In the genomic region with DNA sequence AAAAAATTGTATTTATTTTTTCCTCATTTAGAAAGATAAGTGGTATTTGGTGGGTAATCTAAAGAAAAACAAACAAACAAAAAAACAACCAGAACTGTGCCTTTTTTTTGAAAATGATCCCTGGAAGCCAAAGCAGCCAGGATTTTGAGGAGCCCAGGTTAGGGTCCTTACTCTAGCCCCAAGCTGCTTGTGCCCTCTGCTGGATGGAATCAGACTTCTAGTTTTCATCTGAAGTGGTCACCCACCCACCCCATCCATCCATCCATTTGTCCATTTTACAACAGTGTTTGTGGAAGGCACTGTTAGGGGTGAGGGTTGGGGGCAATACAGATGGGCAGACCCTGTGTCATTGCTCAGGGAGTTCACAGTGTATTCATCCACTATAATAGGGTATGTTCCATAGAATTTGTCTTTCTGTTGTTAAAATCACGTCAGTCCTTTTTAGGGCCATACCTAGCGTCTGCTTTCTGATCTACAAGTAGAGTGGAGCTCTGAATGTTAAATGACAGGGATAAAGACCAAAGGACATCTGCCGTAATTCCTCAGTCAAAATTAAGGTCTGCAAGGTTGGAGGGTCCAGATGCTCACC, we compare ENCODE assay signal across 8 cellular contexts. TPM values are rescaled to one million over a fixed set of nuclear protein-coding genes. Genes with fewer than 3 reads are reported as not detected.
DNase-seq lines count a peak whose midpoint lies in the region; ATAC-seq and TF ChIP-seq lines count a peak whose summit lies in the region.

No MANE protein-coding gene starts in this region.

- H3K27me3 ChIP-seq in SU-DHL-6 (ENCODE audit: low read length): no peaks in the 10 kb centered on the region
- no peaks in the 10 kb centered on the region for H3K27me3 ChIP-seq in foreskin keratinocyte
- no peaks in the 10 kb centered on the region for H3K27me3 ChIP-seq in tibial nerve

- intact Hi-C loops in activated CD4-positive, alpha-beta T cell treated with anti-CD3 and anti-CD28 coated beads for 36 hours (cut with DNase I, micrococcal nuclease): loop anchor here (1.0 to 5.0 kb wide), 6 partner anchors 70 to 1582 kb away; partner anchors contain the start of genes CC2D1B (in 1 of the 2), CZIB (in 1 of the 2) and LRP8 (in 1 of the 2)

- H3K27ac ChIP-seq in SU-DHL-6 (ENCODE audit: low read depth, low read length): no peak overlapping the region
- H3K27ac ChIP-seq in foreskin keratinocyte: no peak overlapping the region
- peak overlapping the region in 1 of 4 donors; percentile 96 for H3K27ac ChIP-seq in tibial nerve

- H3K4me2 ChIP-seq in SU-DHL-6 (ENCODE audit: low read depth, low read length, poor library complexity, severe bottlenecking): no peak overlapping the region

- no peaks in the 10 kb centered on the region for H3K9me3 Mint-ChIP-seq in activated CD4-positive, alpha-beta T cell treated with anti-CD3 and anti-CD28 coated beads for 36 hours (ENCODE audit: low read depth)

- H3K9me3 ChIP-seq in SU-DHL-6 (ENCODE audit: insufficient read depth, low read length): no peaks in the 10 kb centered on the region
- H3K9me3 ChIP-seq in tibial nerve: no peaks in the 10 kb centered on the region

- POLR2A ChIA-PET in activated CD4-positive, alpha-beta T cell treated with anti-CD3 and anti-CD28 coated beads for 36 hours (lab: Charles Lee): interaction anchor here (0.6 to 1.5 kb wide), 2 partner anchors 70 to 120 kb away, joined by 3 to 4 read pairs; no protein-coding TSS in a partner anchor

- ATAC-seq in activated CD4-positive, alpha-beta T cell treated with anti-CD3 and anti-CD28 coated beads for 36 hours: no peak
- ATAC-seq in foreskin keratinocyte (no peak), GM18505 (IDR thresholded peaks at IDR 0.05; ENCODE audit: unreplicated experiment) (no peak)

- CTCF ChIA-PET in activated CD4-positive, alpha-beta T cell treated with anti-CD3 and anti-CD28 coated beads for 36 hours (lab: Charles Lee): interaction anchor here (0.7 to 9.7 kb wide), 17 partner anchors 11 to 124 kb away, joined by 3 to 93 read pairs (median 3); no protein-coding TSS in a partner anchor

- H3K4me1 Mint-ChIP-seq in activated CD4-positive, alpha-beta T cell treated with anti-CD3 and anti-CD28 coated beads for 36 hours: peaks cover 31% of the 10 kb centered on the region

- no peak for TF ChIP-seq POLR2A in tibial nerve (IDR thresholded peaks at IDR 0.05)
- no peak for TF ChIP-seq POLR2A in GM18505 (IDR thresholded peaks at IDR 0.05; ENCODE audit: borderline replicate concordance, extremely low read depth, insufficient read depth, insufficient read length)

- H3K27ac Mint-ChIP-seq in activated CD4-positive, alpha-beta T cell treated with anti-CD3 and anti-CD28 coated beads for 36 hours: no peak overlapping the region

- no peaks in the 10 kb centered on the region for H4K20me1 ChIP-seq in SU-DHL-6 (ENCODE audit: low read depth, low read length)

- peaks cover 13% of the 10 kb centered on the region for H3K4me1 ChIP-seq in foreskin keratinocyte
- H3K4me1 ChIP-seq in tibial nerve: peaks cover 0 to 51% (median 17%) of the 10 kb centered on the region in 4 donors

- peaks cover 26% of the 10 kb centered on the region for H3K36me3 Mint-ChIP-seq in activated CD4-positive, alpha-beta T cell treated with anti-CD3 and anti-CD28 coated beads for 36 hours (ENCODE audit: low read depth)

- H3K36me3 ChIP-seq in SU-DHL-6 (ENCODE audit: low read length) (no peaks in the 10 kb centered on the region), tibial nerve (peaks cover 0 to 29% (median 0%) of the 10 kb centered on the region in 3 donors)

- H3K9me2 ChIP-seq in SU-DHL-6 (replicated peaks; ENCODE audit: insufficient read depth, low read length): no peaks in the 10 kb centered on the region

- 85 to 88% methylated on average over 3 of the region's 3 CpGs for WGBS in tibial nerve, 2 donors

- TF ChIP-seq CTCF in SU-DHL-6 (IDR thresholded peaks at IDR 0.05; ENCODE audit: insufficient read depth, low read length, poor library complexity, severe bottlenecking) (peak; percentile 46), foreskin keratinocyte (conservative IDR thresholded peaks at IDR 0.05) (peak; percentile 65), tibial nerve (IDR thresholded peaks at IDR 0.05) (peak in 4 of 5 experiments; percentile 25 to 43 (median 33))

- H3F3A ChIP-seq in SU-DHL-6 (ENCODE audit: insufficient read depth): peaks cover 11% of the 10 kb centered on the region; the same call in 1 of the 2 replicates

- peaks cover 32% of the 10 kb centered on the region for H3K79me2 ChIP-seq in SU-DHL-6 (ENCODE audit: insufficient read depth, low read length)

- no peak overlapping the region for H3K9ac ChIP-seq in SU-DHL-6 (ENCODE audit: low read length)

- H3K4me3 ChIP-seq in SU-DHL-6 (ENCODE audit: insufficient read depth, low read length, poor library complexity, severe bottlenecking): no peak overlapping the region
- H3K4me3 ChIP-seq in tibial nerve: no peak overlapping the region

- peak; percentile 51 for TF ChIP-seq RAD21 in Ishikawa (IDR thresholded peaks at IDR 0.05; ENCODE audit: low read depth)

- no peaks in the 10 kb centered on the region for H3K27me3 Mint-ChIP-seq in activated CD4-positive, alpha-beta T cell treated with anti-CD3 and anti-CD28 coated beads for 36 hours

- TF ChIP-seq EP300 in Ishikawa (IDR thresholded peaks at IDR 0.05; ENCODE audit: borderline replicate concordance) (no peak), tibial nerve (IDR thresholded peaks at IDR 0.05) (no peak)

- no peak overlapping the region for H2AFZ ChIP-seq in SU-DHL-6 (ENCODE audit: low read depth, low read length, severe bottlenecking)

- peak; percentile 53 for DNase-seq in activated CD4-positive, alpha-beta T cell treated with anti-CD3 and anti-CD28 coated beads for 36 hours
- no peak for DNase-seq in activated CD4-positive, alpha-beta T cell treated with anti-CD3 and anti-CD28 coated beads for 1 hour
- DNase-seq in foreskin keratinocyte (no peak), tibial nerve (ENCODE audit: low spot score in 2 of 2) (no peak), cerebellar nuclear complex (lab: John Stamatoyannopoulos, UW) (no peak)

- H3K4me3 Mint-ChIP-seq in activated CD4-positive, alpha-beta T cell treated with anti-CD3 and anti-CD28 coated beads for 36 hours: no peak overlapping the region

TF ChIP-seq in Ishikawa, 13 proteins besides CTCF, POLR2A, EP300 and RAD21:
- TF ChIP-seq YY1 (IDR thresholded peaks at IDR 0.05; ENCODE audit: low read depth): no peak
- TF ChIP-seq CEBPB (IDR thresholded peaks at IDR 0.05): no peak
- peak; percentile 26; the same call in 1 of the 2 replicates for TF ChIP-seq TEAD4 (IDR thresholded peaks at IDR 0.05)
- TF ChIP-seq NFIC (IDR thresholded peaks at IDR 0.05): no peak

RNA-seq across cellular contexts. Expression of gene LRRC42, which starts 3.0 kb away (rescaled TPM):
- total RNA-seq in activated CD4-positive, alpha-beta T cell treated with anti-CD3 and anti-CD28 coated beads for 36 hours: 10 to 100 TPM; 25.4 to 31.3 TPM
- 53.9 and 71.2 TPM in 2 replicates for total RNA-seq in foreskin keratinocyte
- 52.0 and 71.4 TPM in 2 replicates for polyA plus RNA-seq in foreskin keratinocyte
- 10 to 100 TPM; 26.1 to 29.5 (median 26.8) TPM for total RNA-seq in tibial nerve

RNA-seq across cellular contexts. Expression of gene IFT25, which starts 3.6 kb away (rescaled TPM):
- total RNA-seq in activated CD4-positive, alpha-beta T cell treated with anti-CD3 and anti-CD28 coated beads for 36 hours: 10 to 100 TPM; 56.6 to 62.0 TPM
- total RNA-seq in foreskin keratinocyte: 35.2 and 42.3 TPM in 2 replicates
- 49.5 and 55.5 TPM in 2 replicates for polyA plus RNA-seq in foreskin keratinocyte
- total RNA-seq in tibial nerve: 10 to 100 TPM; 15.5 to 39.9 (median 26.8) TPM

RNA-seq across cellular contexts. Expression of gene DIO1, which starts 55.1 kb away (rescaled TPM):
- not detected for total RNA-seq in activated CD4-positive, alpha-beta T cell treated with anti-CD3 and anti-CD28 coated beads for 36 hours
- total RNA-seq in foreskin keratinocyte (not detected in 2 replicates), tibial nerve (not detected)
- not detected in 2 replicates for polyA plus RNA-seq in foreskin keratinocyte

RNA-seq across cellular contexts. Expression of gene YIPF1, which starts 59.5 kb away (rescaled TPM):
- total RNA-seq in activated CD4-positive, alpha-beta T cell treated with anti-CD3 and anti-CD28 coated beads for 36 hours: 10 to 100 TPM; 19.0 to 24.4 TPM
- 21.8 and 25.7 TPM in 2 replicates for total RNA-seq in foreskin keratinocyte
- polyA plus RNA-seq in foreskin keratinocyte: 22.2 and 22.6 TPM in 2 replicates
- total RNA-seq in tibial nerve: 10 to 100 TPM; 17.8 to 31.2 (median 24.4) TPM
